ENCODE assay signal across 26 cellular contexts in the genomic region with DNA sequence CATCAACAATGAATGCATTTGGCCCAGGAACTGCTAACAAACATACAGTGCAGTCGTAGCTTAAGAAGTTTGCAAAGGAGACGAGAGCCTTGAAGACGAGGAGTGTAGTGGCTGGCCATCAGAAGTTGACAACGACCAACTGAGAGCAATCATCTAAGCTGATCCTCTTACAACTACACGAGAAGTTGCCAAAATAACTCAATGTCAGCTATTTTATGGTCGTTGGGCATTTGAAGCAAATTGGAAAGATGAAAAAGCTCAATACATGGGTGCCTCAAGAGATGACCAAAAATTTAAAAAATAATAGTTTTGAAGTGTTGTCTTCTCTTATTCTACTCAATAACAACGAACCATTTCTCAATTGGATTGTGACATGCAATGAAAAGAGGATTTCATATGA.
DNase-seq lines count a peak whose midpoint lies in the region; ATAC-seq, FAIRE-seq and TF ChIP-seq lines count a peak whose summit lies in the region.
"Had no signal": no experiment of that assay in that cellular context is flagged by ENCODE, and none has a peak within 500 bp of the region (broad histone marks: within the 10 kb centered on the region; RNA-seq: fewer than 3 reads in every experiment).

No MANE protein-coding gene starts in this region.

- TF ChIP-seq CTCF in HepG2 (CRISPR knock-in tag; IDR thresholded peaks at IDR 0.05) (no peak), right lobe of liver (IDR thresholded peaks at IDR 0.05) (no peak), PC-9 (conservative IDR thresholded peaks at IDR 0.05) (no peak), nephron progenitor cell (IDR thresholded peaks at IDR 0.05) (no peak)

- TF ChIP-seq EP300 in HepG2 (IDR thresholded peaks at IDR 0.05; ENCODE audit: low read depth in 2 of 2, low read length in 2 of 2): no peak
- TF ChIP-seq EP300 in HepG2 (CRISPR knock-in tag; IDR thresholded peaks at IDR 0.05; ENCODE audit: borderline replicate concordance): no peak

- no peaks in the 10 kb centered on the region for H3K4me1 Mint-ChIP-seq in nephron progenitor cell
- H3K4me1 Mint-ChIP-seq: CD14-positive monocyte; CD4-positive, alpha-beta memory T cell; CD4-positive, CD25-positive, alpha-beta regulatory T cell; CD8-positive, alpha-beta memory T cell had no signal

- H3K36me3 Mint-ChIP-seq in nephron progenitor cell (ENCODE audit: low read depth): no peaks in the 10 kb centered on the region
- H3K36me3 Mint-ChIP-seq: CD14-positive monocyte; CD4-positive, alpha-beta memory T cell; CD4-positive, CD25-positive, alpha-beta regulatory T cell; CD8-positive, alpha-beta memory T cell had no signal

- H3F3A ChIP-seq in PC-9 (ENCODE audit: insufficient read depth, low read depth): no peaks in the 10 kb centered on the region

- H3K27ac Mint-ChIP-seq in nephron progenitor cell: peak overlapping the region; percentile 21
- H3K27ac Mint-ChIP-seq: CD14-positive monocyte; CD4-positive, alpha-beta memory T cell; CD4-positive, CD25-positive, alpha-beta regulatory T cell; CD8-positive, alpha-beta memory T cell had no signal

- H3K4me1 ChIP-seq in HepG2 (ENCODE audit: insufficient read depth, low read length): no peaks in the 10 kb centered on the region
- no peaks in the 10 kb centered on the region for H3K4me1 ChIP-seq in right lobe of liver
- H3K4me1 ChIP-seq in PC-9 (replicated peaks; ENCODE audit: insufficient read depth): no peaks in the 10 kb centered on the region
- H3K4me1 ChIP-seq: BE2C, BLaER1 had no signal

- POLR2A ChIA-PET in HepG2 (lab: Yijun Ruan, JAX) (no interaction called here), PC-9 (lab: Charles Lee; ENCODE audit: unreplicated experiment) (no interaction called here)

- H3K9me3 Mint-ChIP-seq in nephron progenitor cell: no peaks in the 10 kb centered on the region

- no peak overlapping the region for H3K9ac ChIP-seq in HepG2 (ENCODE audit: insufficient read depth, low read depth, low read length)
- H3K9ac ChIP-seq: BLaER1 had no signal

- no peak for FAIRE-seq in HepG2 (lab: Jason Lieb, UNC)
- FAIRE-seq: GM12878, GM12892, GM18507 had no signal

- H3K4me3 Mint-ChIP-seq in nephron progenitor cell: no peak overlapping the region
- H3K4me3 Mint-ChIP-seq: CD14-positive monocyte; CD4-positive, alpha-beta memory T cell; CD4-positive, CD25-positive, alpha-beta regulatory T cell; CD8-positive, alpha-beta memory T cell had no signal

- no peak for TF ChIP-seq RAD21 in HepG2 (CRISPR knock-in tag; IDR thresholded peaks at IDR 0.05)

- H3K9me3 ChIP-seq in HepG2 (ENCODE audit: low read length) (no peaks in the 10 kb centered on the region), right lobe of liver (no peaks in the 10 kb centered on the region), PC-9 (ENCODE audit: insufficient read depth, low read depth) (no peaks in the 10 kb centered on the region)
- H3K9me3 ChIP-seq: BE2C, BLaER1 had no signal

- H2AFZ ChIP-seq in HepG2 (ENCODE audit: low read length) (no peak overlapping the region), PC-9 (0 out of 2 replicates have a peak overlapping the region, but pooled peaks have one; percentile 22)

- no peaks in the 10 kb centered on the region; a peak in 1 of 5 replicates for H3K27me3 ChIP-seq in HepG2 (ENCODE audit: control insufficient read depth in 1 of 2, insufficient read depth in 2 of 2, low read length in 2 of 2)
- no peaks in the 10 kb centered on the region for H3K27me3 ChIP-seq in right lobe of liver
- H3K27me3 ChIP-seq in PC-9 (ENCODE audit: insufficient read depth, low read depth): no peaks in the 10 kb centered on the region
- H3K27me3 ChIP-seq: BE2C, BLaER1 had no signal

- no peaks in the 10 kb centered on the region for H3K9me2 ChIP-seq in PC-9 (ENCODE audit: insufficient read depth)

- H4K20me1 ChIP-seq in HepG2 (ENCODE audit: insufficient read depth, low read length) (no peaks in the 10 kb centered on the region), PC-9 (ENCODE audit: insufficient read depth) (no peaks in the 10 kb centered on the region)
- H4K20me1 ChIP-seq: BLaER1 had no signal

- H3K27me3 Mint-ChIP-seq in nephron progenitor cell (ENCODE audit: low read depth, poor library complexity): no peaks in the 10 kb centered on the region
- H3K27me3 Mint-ChIP-seq: CD4-positive, alpha-beta memory T cell; CD4-positive, CD25-positive, alpha-beta regulatory T cell; CD8-positive, alpha-beta memory T cell had no signal

- H3K36me3 ChIP-seq in HepG2 (replicated peaks in 1 of 2; ENCODE audit: control insufficient read depth in 1 of 2, insufficient read depth in 2 of 2, low read length in 2 of 2) (no peaks in the 10 kb centered on the region), right lobe of liver (no peaks in the 10 kb centered on the region), PC-9 (ENCODE audit: low read depth) (no peaks in the 10 kb centered on the region)
- H3K36me3 ChIP-seq: BE2C, BLaER1 had no signal

- ATAC-seq in HepG2 (no peak), right lobe of liver (no peak), HG03025 (IDR thresholded peaks at IDR 0.05; ENCODE audit: low FRiP score, unreplicated experiment) (no peak)
- ATAC-seq: GM12878 had no signal

- CTCF ChIA-PET in HepG2 (lab: Yijun Ruan, JAX; ENCODE audit: low intra/inter-chr PET ratio, low total read pairs) (no interaction called here), PC-9 (lab: Charles Lee) (no interaction called here)

- in situ Hi-C loops in HepG2 (cut with HindIII; ENCODE audit: extremely low pct_ligation_motif_present, low pct_unique_long_range_greater_than_20kb): no loop called here

- intact Hi-C loops in HepG2 (cut with micrococcal nuclease; ENCODE audit: unreplicated experiment): no loop called here
- intact Hi-C loops in right lobe of liver (cut with DNase I): no loop called here
- intact Hi-C loops in PC-9 (cut with micrococcal nuclease; ENCODE audit: unreplicated experiment): no loop called here

- no peak for DNase-seq in HepG2 (ENCODE audit: low spot score)
- DNase-seq in right lobe of liver: no peak
- DNase-seq in PC-9: no peak
- no peak for DNase-seq in nephron progenitor cell
- DNase-seq in erythroblast (lab: John Stamatoyannopoulos, UW): no peak
- DNase-seq: ACHN; BE2C; C1 segment of cervical spinal cord; CD4-positive, alpha-beta memory T cell; CD4-positive, CD25-positive, alpha-beta regulatory T cell; CD8-positive, alpha-beta memory T cell; COR-L47; DMS 273 treated with DMSO at 0.1 percent for 48 hours; DMS153; DMS53; DMS79; DND-41; EL; GDM1 had no signal

- H3K27ac ChIP-seq in HepG2 (ENCODE audit: extremely low read length, insufficient read depth, low read length): no peak overlapping the region
- H3K27ac ChIP-seq in right lobe of liver: no peak overlapping the region
- no peak overlapping the region for H3K27ac ChIP-seq in PC-9
- H3K27ac ChIP-seq: 22Rv1, BLaER1 had no signal

- TF ChIP-seq POLR2A in HepG2 (IDR thresholded peaks at IDR 0.05; ENCODE audit: insufficient read depth in 1 of 2, low read depth in 2 of 2, low read length in 2 of 2) (no peak), right lobe of liver (IDR thresholded peaks at IDR 0.05) (no peak), erythroblast (IDR thresholded peaks at IDR 0.05; ENCODE audit: low read length) (no peak)

- H3K79me2 ChIP-seq in HepG2 (ENCODE audit: insufficient read depth, low read length) (no peaks in the 10 kb centered on the region), PC-9 (ENCODE audit: low read depth) (no peaks in the 10 kb centered on the region)

- WGBS in HepG2 (ENCODE audit: low lambda C conversion rate): 4% methylated on average over 7 of the region's 7 CpGs
- 55% methylated on average over 7 of the region's 7 CpGs for WGBS in right lobe of liver (ENCODE audit: insufficient coverage, low coverage, low lambda C conversion rate, missing lambda C conversion rate)

- H3K4me3 ChIP-seq in HepG2 (replicated peaks in 1 of 3; ENCODE audit: insufficient read depth in 1 of 3, low read depth in 2 of 3, low read length in 3 of 3) (no peak overlapping the region), right lobe of liver (no peak overlapping the region), PC-9 (no peak overlapping the region)
- H3K4me3 ChIP-seq: BLaER1, GM12878 had no signal

- no TSS peak for BruUV-seq in HepG2 (replicated peaks; lab: Mats Ljungman, UMichigan)
- no TSS peak for BruUV-seq in PC-9 (replicated peaks; lab: Mats Ljungman, UMichigan)

- no peak overlapping the region for H3K4me2 ChIP-seq in HepG2 (ENCODE audit: low read depth, low read length)
- H3K4me2 ChIP-seq in PC-9: no peak overlapping the region
- H3K4me2 ChIP-seq: BLaER1 had no signal

TF ChIP-seq in HepG2, 621 proteins besides CTCF, POLR2A, EP300 and RAD21 (continues in another document):
- peak; percentile 70 to 80 for TF ChIP-seq MAFK (conservative IDR thresholded peaks at IDR 0.05 in 1 of 2, IDR thresholded peaks at IDR 0.05 in 1 of 2; ENCODE audit: low read length in 2 of 2)
- no peak for TF ChIP-seq ZNF3 (CRISPR knock-in tag; IDR thresholded peaks at IDR 0.05)
- no peak for TF ChIP-seq ZNF83 (CRISPR knock-in tag; IDR thresholded peaks at IDR 0.05; ENCODE audit: borderline replicate concordance)
- TF ChIP-seq ZFP91 (CRISPR knock-in tag; IDR thresholded peaks at IDR 0.05; ENCODE audit: borderline replicate concordance): no peak
- TF ChIP-seq SMYD3 (CRISPR knock-in tag; IDR thresholded peaks at IDR 0.05): no peak
- peak; percentile 74 for TF ChIP-seq MAFF (IDR thresholded peaks at IDR 0.05; ENCODE audit: low read depth, low read length)
- no peak for TF ChIP-seq HOMEZ (CRISPR knock-in tag; IDR thresholded peaks at IDR 0.05; ENCODE audit: low read depth)
